8 cellular contexts compared by ENCODE assay signal in the genomic region with DNA sequence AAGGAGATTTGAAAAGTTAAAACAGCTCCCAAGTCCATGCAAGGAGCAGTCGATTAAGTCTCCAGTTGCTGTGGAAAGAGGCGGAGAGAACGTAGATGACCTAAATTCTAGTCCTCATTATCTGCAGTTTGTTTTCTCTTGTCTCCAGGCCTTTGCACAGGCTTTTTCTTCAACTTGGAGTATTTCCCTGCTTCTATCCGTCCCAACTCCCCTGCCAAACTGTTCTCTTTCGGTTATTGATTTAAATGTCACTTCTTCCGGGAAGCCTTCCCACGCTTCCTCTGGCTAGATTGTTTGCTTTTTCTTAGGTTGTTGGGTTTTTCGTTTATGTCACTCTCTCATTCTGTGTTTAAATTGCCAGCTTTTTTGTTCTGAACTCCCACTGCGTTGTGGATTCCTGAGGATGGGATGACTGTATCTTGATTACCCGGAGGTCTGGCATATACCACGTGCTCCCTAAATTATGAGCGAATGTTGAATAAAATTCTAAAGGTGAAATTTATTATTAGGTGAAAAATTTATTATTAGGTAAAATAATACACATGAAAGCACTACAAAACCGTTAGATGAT. TPM values are rescaled to one million over a fixed set of nuclear protein-coding genes. Genes with fewer than 3 reads are reported as not detected.
DNase-seq lines count a peak whose midpoint lies in the region; ATAC-seq and TF ChIP-seq lines count a peak whose summit lies in the region.

No MANE protein-coding gene starts in this region.

- H3K4me3 ChIP-seq in Peyer's patch (peak overlapping the region; percentile 58 to 82 (median 64)), coronary artery (peak overlapping the region; percentile 93), mononuclear cell (ENCODE audit: low read length) (peak overlapping the region; percentile 81), uterus (peak overlapping the region; percentile 69 to 76)

- H3K27me3 ChIP-seq in Peyer's patch (no peaks in the 10 kb centered on the region), mononuclear cell (ENCODE audit: insufficient read depth, low read length) (no peaks in the 10 kb centered on the region), uterus (no peaks in the 10 kb centered on the region)

- no peaks in the 10 kb centered on the region for H3K9me3 ChIP-seq in Peyer's patch
- no peaks in the 10 kb centered on the region for H3K9me3 ChIP-seq in mononuclear cell (ENCODE audit: low read depth, low read length)
- no peaks in the 10 kb centered on the region for H3K9me3 ChIP-seq in uterus

- ATAC-seq in GM18499 (IDR thresholded peaks at IDR 0.05; ENCODE audit: insufficient read depth, unreplicated experiment) (peak; percentile 5), sciatic nerve (no peak)

- H3K4me1 ChIP-seq in Peyer's patch (peaks cover 0 to 20% (median 0%) of the 10 kb centered on the region in 4 donors), mononuclear cell (ENCODE audit: insufficient read depth, low read length) (peaks cover 21% of the 10 kb centered on the region), uterus (peaks cover 0 to 3% of the 10 kb centered on the region in 2 donors)

- CTCF ChIA-PET in HEK293T (lab: Yijun Ruan, JAX), result interaction anchor here (1.0 kb wide), 1 partner anchor 19 kb away, joined by 3 read pairs; the partner anchor contains the start of gene TMEM126A

- TF ChIP-seq POLR2A in Peyer's patch (IDR thresholded peaks at IDR 0.05) (no peak), uterus (IDR thresholded peaks at IDR 0.05) (no peak)

- DNase-seq in HEK293T (ENCODE audit: extremely low spot score), result no peak
- no peak for DNase-seq in Peyer's patch
- no peak for DNase-seq in coronary artery (ENCODE audit: low spot score)
- DNase-seq in uterus, result no peak
- DNase-seq in sciatic nerve (ENCODE audit: low spot score), result no peak
- no peak for DNase-seq in cerebellum (ENCODE audit: low spot score)

- intact Hi-C loops in uterus (cut with DNase I; ENCODE audit: low total_unique reads) (no loop called here), sciatic nerve (cut with DNase I) (no loop called here)

- H3K36me3 ChIP-seq in Peyer's patch (peaks cover 0 to 10% (median 0%) of the 10 kb centered on the region in 3 donors), uterus (no peaks in the 10 kb centered on the region)

- POLR2A ChIA-PET in HEK293T (lab: Yijun Ruan, JAX), result interaction anchor here (0.7 to 4.1 kb wide), 9 partner anchors 8 to 439 kb away, joined by 3 to 41 read pairs (median 5); partner anchors contain the start of genes CREBZF and TMEM126A

- H3K27ac ChIP-seq in Peyer's patch, result peak overlapping the region; percentile 78 to 91 (median 89)
- peak overlapping the region; percentile 66 to 95 for H3K27ac ChIP-seq in coronary artery
- H3K27ac ChIP-seq in uterus, result peak overlapping the region; percentile 94 to 98

- TF ChIP-seq CTCF in Peyer's patch (IDR thresholded peaks at IDR 0.05) (no peak), coronary artery (IDR thresholded peaks at IDR 0.05) (no peak), uterus (IDR thresholded peaks at IDR 0.05) (no peak)

TF ChIP-seq in HEK293T, 16 proteins besides CTCF, POLR2A, EP300 and RAD21:
- TF ChIP-seq LEF1 (IDR thresholded peaks at IDR 0.05; ENCODE audit: borderline replicate concordance) (no peak), L3MBTL2 (conservative IDR thresholded peaks at IDR 0.05) (peak; percentile 39)
TF ChIP-seq in HEK293T: peak in this region for 1.

RNA-seq across cellular contexts. Expression of gene TMEM126B, which starts 0.5 kb away (rescaled TPM):
- total RNA-seq in Peyer's patch (10 to 100 TPM; 26.9 to 52.8 (median 39.9) TPM), mononuclear cell (20.3 TPM), uterus (100 to 1,000 TPM in 1 of 4 donors, 10 to 100 TPM in 3; 36.5 to 119 (median 57.9) TPM), sciatic nerve (40.5 TPM), cerebellum (37.7 TPM)

RNA-seq across cellular contexts. Expression of gene DLG2, which starts 1.7 kb away (rescaled TPM):
- total RNA-seq in Peyer's patch, result 1 to 10 TPM in 3 of 4 donors, under 1 TPM in 1; 0.18 to 8.3 (median 2.5) TPM
- 1.6 TPM for total RNA-seq in mononuclear cell
- total RNA-seq in uterus, result 10 to 100 TPM in 3 of 4 donors, 1 to 10 TPM in 1; 2.9 to 30.2 (median 22.6) TPM
- 17.3 TPM for total RNA-seq in sciatic nerve
- total RNA-seq in cerebellum, result 165 TPM

RNA-seq across cellular contexts. Expression of gene TMEM126A, which starts 18.9 kb away (rescaled TPM):
- 10 to 100 TPM in 3 of 4 donors, not detected in 1; 10.3 to 21.7 (median 13.8) TPM for total RNA-seq in Peyer's patch
- 14.4 TPM for total RNA-seq in mononuclear cell
- 10 to 100 TPM in 3 of 4 donors, 1 to 10 TPM in 1; 7.9 to 16.3 (median 12.5) TPM for total RNA-seq in uterus
- 23.3 TPM for total RNA-seq in sciatic nerve
- total RNA-seq in cerebellum, result 24.0 TPM

RNA-seq across cellular contexts. Expression of gene CREBZF, which starts 36.1 kb away (rescaled TPM):
- total RNA-seq in Peyer's patch (100 to 1,000 TPM in 1 of 4 donors, 10 to 100 TPM in 3; 63.2 to 162 (median 90.5) TPM), mononuclear cell (55.2 TPM), uterus (100 to 1,000 TPM in 2 of 4 donors, 10 to 100 TPM in 2; 77.7 to 133 (median 99.9) TPM), sciatic nerve (57.8 TPM), cerebellum (82.5 TPM)

RNA-seq across cellular contexts. Expression of gene CCDC89, which starts 57.1 kb away (rescaled TPM):
- total RNA-seq in Peyer's patch, result 10 to 100 TPM in 1 of 4 donors, 1 to 10 TPM in 3; 2.5 to 14.0 (median 7.7) TPM
- not detected for total RNA-seq in mononuclear cell
- total RNA-seq in uterus, result 10 to 100 TPM in 1 of 4 donors, 1 to 10 TPM in 1, under 1 TPM in 1, not detected in 1; 0.77 to 14.0 (median 4.4) TPM
- 1.2 TPM for total RNA-seq in sciatic nerve
- 1.4 TPM for total RNA-seq in cerebellum
